ENCODE assay signal across 1 cellular context in genomic region chr1:156384658-156385057, GRCh38.
A peak's percentile ranks its signal among the peaks of the same experiment; 100 is the strongest.
TF ChIP-seq lines count a peak whose summit lies in the region.

No MANE protein-coding gene starts in this region.

TF ChIP-seq in HepG2, 621 proteins besides CTCF, POLR2A, EP300 and RAD21:
- 0 out of 2 replicates have a peak, but pooled peaks have one; percentile 7 for TF ChIP-seq MBD4 (IDR thresholded peaks at IDR 0.05; ENCODE audit: borderline replicate concordance, low read length)
- TF ChIP-seq ZNF329 (CRISPR knock-in tag; IDR thresholded peaks at IDR 0.05; ENCODE audit: low read depth) = no peak
TF ChIP-seq in HepG2: peak in this region for 1.
